Comparison of ENCODE assay signal across 15 cellular contexts in the genomic region with DNA sequence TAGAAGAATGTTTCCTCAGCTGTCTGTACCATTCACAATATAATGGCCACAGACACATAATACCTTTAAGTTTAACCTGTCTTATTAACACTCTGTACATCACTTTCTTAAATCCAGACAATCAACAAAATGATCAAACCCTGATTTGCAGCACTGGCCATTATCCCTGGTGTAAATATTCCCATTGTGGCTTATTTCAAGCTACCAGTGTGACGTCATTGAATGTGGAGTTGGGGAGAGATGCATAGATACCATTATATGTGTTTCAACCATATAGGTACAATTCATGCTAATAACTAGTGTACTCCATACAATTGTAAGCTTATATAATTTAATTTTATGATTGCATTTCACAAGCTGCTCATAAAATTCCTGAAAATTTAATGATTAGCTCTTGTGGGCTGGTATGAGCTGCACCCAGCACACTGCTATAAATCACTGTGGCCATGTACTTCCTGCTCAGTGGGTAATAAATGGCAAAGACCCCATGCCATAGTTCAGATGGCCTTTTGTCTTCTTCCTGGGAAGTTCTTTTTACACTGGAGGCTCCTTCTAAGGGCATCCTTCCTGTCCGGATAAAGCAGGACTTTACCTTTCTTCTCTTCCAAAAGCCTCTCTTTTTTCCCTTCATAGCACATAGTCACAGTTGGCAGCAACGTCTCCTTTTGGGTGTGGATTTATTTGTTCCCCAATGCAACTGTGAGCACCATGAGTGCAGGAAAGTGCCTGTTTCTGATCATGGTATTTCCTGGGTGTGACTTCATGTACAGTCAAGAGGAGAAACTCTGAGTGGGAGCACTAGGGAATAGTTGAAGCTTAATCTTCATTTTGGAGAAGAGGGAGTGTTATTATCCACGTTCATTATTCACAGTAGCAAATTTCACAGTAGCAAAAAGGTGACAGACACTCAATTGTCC.
"Had no signal": no experiment of that assay in that cellular context is flagged by ENCODE, and none has a peak within 500 bp of the region (broad histone marks: within the 10 kb centered on the region; RNA-seq: fewer than 3 reads in every experiment).

No MANE protein-coding gene starts in this region.

- H3K4me3 ChIP-seq: ovary, testis, uterus had no signal

- H3K27me3 Mint-ChIP-seq: activated CD8-positive, alpha-beta T cell treated with anti-CD3 and anti-CD28 coated beads for 36 hours; memory B cell; stimulated activated naive CD8-positive, alpha-beta T cell treated with anti-CD3 and anti-CD28 coated beads, Interleukin-15, amount 100 ng/mL, for 72 hours; T-cell had no signal

- H3K27ac ChIP-seq: ovary, testis, uterus had no signal

- H3K27me3 ChIP-seq: ovary, testis, uterus had no signal

- H3K36me3 ChIP-seq: ovary, uterus had no signal

- H3K9me3 ChIP-seq: ovary, testis, uterus had no signal

- H3K4me1 ChIP-seq: uterus had no signal

- H3K4me1 Mint-ChIP-seq: stimulated activated naive CD8-positive, alpha-beta T cell treated with anti-CD3 and anti-CD28 coated beads, Interleukin-15, amount 100 ng/mL, for 72 hours had no signal

- DNase-seq: activated CD8-positive, alpha-beta memory T cell treated with anti-CD3 and anti-CD28 coated beads, Interleukin-2, amount 50 U/mL, for 4 hours; activated CD8-positive, alpha-beta T cell treated with anti-CD3 and anti-CD28 coated beads for 36 hours; activated naive CD4-positive, alpha-beta T cell treated with anti-CD3 and anti-CD28 coated beads for 36 hours; central memory CD4-positive, alpha-beta T cell; cortex of kidney; glutamatergic neuron; ovary; stimulated activated CD4-positive, alpha-beta T cell treated with anti-CD3 and anti-CD28 coated beads, Interleukin-15, amount 100 ng/mL, for 24 hours; stimulated activated CD4-positive, alpha-beta T cell treated with anti-CD3 and anti-CD28 coated beads, Interleukin-4, amount 100 ng/mL, for 4 hours; stimulated activated naive CD8-positive, alpha-beta T cell treated with anti-CD3 and anti-CD28 coated beads, Interleukin-15, amount 100 ng/mL, for 72 hours; T-cell; T1000; testis; uterus had no signal

- H3K27ac Mint-ChIP-seq: activated CD8-positive, alpha-beta T cell treated with anti-CD3 and anti-CD28 coated beads for 36 hours; activated naive CD4-positive, alpha-beta T cell treated with anti-CD3 and anti-CD28 coated beads for 36 hours; memory B cell; stimulated activated naive CD8-positive, alpha-beta T cell treated with anti-CD3 and anti-CD28 coated beads, Interleukin-15, amount 100 ng/mL, for 72 hours; T-cell had no signal

- H3K9me3 Mint-ChIP-seq: activated CD8-positive, alpha-beta T cell treated with anti-CD3 and anti-CD28 coated beads for 36 hours; activated naive CD4-positive, alpha-beta T cell treated with anti-CD3 and anti-CD28 coated beads for 36 hours; memory B cell; stimulated activated naive CD8-positive, alpha-beta T cell treated with anti-CD3 and anti-CD28 coated beads, Interleukin-15, amount 100 ng/mL, for 72 hours; T-cell had no signal

- H3K4me3 Mint-ChIP-seq: activated CD8-positive, alpha-beta T cell treated with anti-CD3 and anti-CD28 coated beads for 36 hours; activated naive CD4-positive, alpha-beta T cell treated with anti-CD3 and anti-CD28 coated beads for 36 hours; memory B cell; stimulated activated naive CD8-positive, alpha-beta T cell treated with anti-CD3 and anti-CD28 coated beads, Interleukin-15, amount 100 ng/mL, for 72 hours; T-cell had no signal
